Comparison of ENCODE assay signal across 8 cellular contexts in genomic region chr5:131164161-131164930, GRCh38. TPM values are rescaled to one million over a fixed set of nuclear protein-coding genes. Genes with fewer than 3 reads are reported as not detected.
DNase-seq lines count a peak whose midpoint lies in the region; ATAC-seq and TF ChIP-seq lines count a peak whose summit lies in the region.

No MANE protein-coding gene starts in this region.

- 0 to 1% (median 0%) methylated on average over 13 to 57 of the region's 57 CpGs for WGBS in adrenal gland, 4 donors
- WGBS in heart right ventricle, 2 donors = 0% methylated on average over 47 to 57 of the region's 57 CpGs

- intact Hi-C loops in adrenal gland (cut with DNase I) (loop anchor here (10.0 kb wide), 2 partner anchors 90 to 840 kb away; no protein-coding TSS in a partner anchor), heart right ventricle (cut with DNase I) (loop anchor here in 7 of 10 donors (2.0 to 10.0 kb wide), 9 partner anchors 100 to 253 kb away; partner anchors contain the start of gene CDC42SE2 (in 2 of the 7)), posterior vena cava (cut with DNase I) (loop anchor here in 1 of 2 donors (10.0 kb wide), 1 partner anchor 250 kb away; no protein-coding TSS in a partner anchor)

- no peaks in the 10 kb centered on the region for H3K27me3 ChIP-seq in adrenal gland
- H3K27me3 ChIP-seq in heart right ventricle = no peaks in the 10 kb centered on the region

- DNase-seq in GF-D8 (lab: John Stamatoyannopoulos, UW) (peak; percentile 21), GOT3 (lab: John Stamatoyannopoulos, UW) (peak; percentile 58), Kasumi-1 (lab: John Stamatoyannopoulos, UW) (peak; percentile 51 to 61), T follicular helper cell (ENCODE audit: low read depth) (peak; percentile 48), adrenal gland (peak; percentile 66 to 83 (median 78)), heart right ventricle (peak; percentile 45 to 64), posterior vena cava (ENCODE audit: low spot score) (peak; percentile 89), ureter (ENCODE audit: low spot score) (peak; percentile 73)

- TF ChIP-seq POLR2A in adrenal gland (IDR thresholded peaks at IDR 0.05) = peak in 1 of 2 donors; percentile 38

- TF ChIP-seq CTCF in adrenal gland (IDR thresholded peaks at IDR 0.05) (peak in 1 of 6 experiments; percentile 1), heart right ventricle (IDR thresholded peaks at IDR 0.05) (peak in 2 of 9 donors; percentile 19 to 24)

- H3K36me3 ChIP-seq in adrenal gland (replicated peaks in 1 of 2) (peaks cover 0 to 29% of the 10 kb centered on the region in 2 donors), heart right ventricle (peaks cover 0 to 38% (median 23%) of the 10 kb centered on the region in 9 donors)

- peak overlapping the region in 3 of 4 donors; percentile 69 to 86 (median 78) for H3K4me3 ChIP-seq in adrenal gland
- H3K4me3 ChIP-seq in heart right ventricle = peak overlapping the region; percentile 73 to 95 (median 82)

- H3K9me3 ChIP-seq in adrenal gland (replicated peaks in 1 of 3) (no peaks in the 10 kb centered on the region), heart right ventricle (no peaks in the 10 kb centered on the region)

- ATAC-seq in heart right ventricle = peak; percentile 70 to 92 (median 81)

- H3K27ac ChIP-seq in adrenal gland (peak overlapping the region; percentile 85 to 96 (median 94)), heart right ventricle (peak overlapping the region; percentile 85 to 98 (median 92))

- H3K4me1 ChIP-seq in adrenal gland (replicated peaks in 1 of 2) (peaks cover 9 to 15% of the 10 kb centered on the region in 2 donors), heart right ventricle (peaks cover 0 to 25% (median 20%) of the 10 kb centered on the region in 9 donors)

RNA-seq across cellular contexts. Expression of gene HINT1, which starts 0.7 kb away (rescaled TPM):
- total RNA-seq in adrenal gland (100 to 1,000 TPM in 7 of 8 donors, 10 to 100 TPM in 1; 94.2 to 253 (median 184) TPM), heart right ventricle (100 to 1,000 TPM; 113 to 190 (median 130) TPM), posterior vena cava (100 to 1,000 TPM; 129 to 156 TPM), ureter (128 TPM)
- polyA plus RNA-seq in adrenal gland (100 to 1,000 TPM; 109 to 227 (median 138) TPM), heart right ventricle (100 to 1,000 TPM in 1 of 2 donors, 10 to 100 TPM in 1; 53.8 to 279 TPM)

RNA-seq across cellular contexts. Expression of gene LYRM7, which starts 6.4 kb away (rescaled TPM):
- total RNA-seq in adrenal gland (10 to 100 TPM in 5 of 8 donors, 1 to 10 TPM in 3; 3.0 to 14.5 (median 10.6) TPM), heart right ventricle (10 to 100 TPM; 16.5 to 31.5 (median 24.5) TPM), posterior vena cava (10 to 100 TPM; 13.2 to 13.4 TPM), ureter (16.4 TPM)
- polyA plus RNA-seq in adrenal gland (10 to 100 TPM in 1 of 3 donors, 1 to 10 TPM in 2; 2.0 to 14.5 (median 3.1) TPM), heart right ventricle (10 to 100 TPM in 1 of 2 donors, 1 to 10 TPM in 1; 5.3 to 13.5 TPM)

Comparison
In these comparisons a context has a peak if more than half of its experiments do, and no peak if none do; other contexts are left out.
1. Peak in every context shown above with its lines: DNase-seq, ATAC-seq, H3K4me3 ChIP-seq and H3K27ac ChIP-seq.
2. DNase-seq: peak in every context shown above with its lines; median percentile 89 in posterior vena cava; 78 in adrenal gland; 73 in ureter; 58 in GOT3; 56 in Kasumi-1; 54 in heart right ventricle; 48 in T follicular helper cell; 21 in GF-D8.